ENCODE assay signal across 17 cellular contexts in the genomic region with DNA sequence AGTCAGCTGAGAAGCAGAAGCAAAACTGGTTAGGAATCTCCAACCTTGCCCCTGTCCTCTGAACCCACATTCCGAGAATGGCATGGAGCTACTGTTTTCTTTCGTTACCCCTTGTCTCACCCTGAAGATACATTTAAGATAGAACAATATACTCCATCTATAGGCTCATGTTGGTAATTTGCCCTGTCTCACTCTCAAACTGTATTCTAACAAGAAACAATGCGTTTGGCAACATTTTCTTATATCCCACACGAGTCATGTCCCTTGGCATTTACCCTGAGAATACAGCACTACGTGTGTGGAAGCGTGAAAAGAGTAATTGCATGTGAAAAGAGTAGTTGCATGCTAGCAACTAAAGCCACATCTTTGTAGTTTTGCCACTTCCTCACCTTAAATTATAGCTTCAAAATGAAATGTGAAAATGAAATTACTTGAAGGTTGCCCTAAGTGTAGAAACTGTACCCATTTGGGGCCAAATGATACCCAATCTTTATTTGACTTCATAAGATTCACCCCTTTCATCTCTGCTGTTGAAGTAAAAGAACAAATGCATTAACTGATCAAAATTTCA. TPM values are rescaled to one million over a fixed set of nuclear protein-coding genes. Genes with fewer than 3 reads are reported as not detected.
A peak's percentile ranks its signal among the peaks of the same experiment; 100 is the strongest.
DNase-seq lines count a peak whose midpoint lies in the region; ATAC-seq, FAIRE-seq and TF ChIP-seq lines count a peak whose summit lies in the region.
"Had no signal": no experiment of that assay in that cellular context is flagged by ENCODE, and none has a peak within 500 bp of the region (broad histone marks: within the 10 kb centered on the region; RNA-seq: fewer than 3 reads in every experiment).

No MANE protein-coding gene starts in this region.

- no peaks in the 10 kb centered on the region for H3K27me3 Mint-ChIP-seq in activated naive CD4-positive, alpha-beta T cell treated with anti-CD3 and anti-CD28 coated beads for 36 hours (ENCODE audit: low read depth)
- no peaks in the 10 kb centered on the region for H3K27me3 Mint-ChIP-seq in activated naive CD8-positive, alpha-beta T cell treated with anti-CD3 and anti-CD28 coated beads for 36 hours
- H3K27me3 Mint-ChIP-seq in stimulated activated naive CD8-positive, alpha-beta T cell treated with anti-CD3 and anti-CD28 coated beads, Interleukin-15, Interleukin-2, amounts not matched to agents 100 ng/mL and 50 ng/mL, for 24 hours = no peaks in the 10 kb centered on the region

- no peaks in the 10 kb centered on the region for H3K9me2 ChIP-seq in Loucy (replicated peaks; ENCODE audit: low read depth, low read length)

- no peak overlapping the region for H2AFZ ChIP-seq in Loucy (ENCODE audit: low read length)
- H2AFZ ChIP-seq: parathyroid adenoma had no signal

- H3K9me3 ChIP-seq in Loucy (ENCODE audit: insufficient read depth, low read depth, low read length) (no peaks in the 10 kb centered on the region), upper lobe of left lung (no peaks in the 10 kb centered on the region)

- no peak overlapping the region for H3K4me2 ChIP-seq in Loucy (ENCODE audit: low read depth, low read length, poor library complexity, severe bottlenecking)
- H3K4me2 ChIP-seq: smooth muscle cell had no signal

- H3K36me3 ChIP-seq in Loucy (ENCODE audit: insufficient read depth, low read length) (no peaks in the 10 kb centered on the region), upper lobe of left lung (no peaks in the 10 kb centered on the region)

- H3K27ac ChIP-seq in upper lobe of left lung = no peak overlapping the region
- H3K27ac ChIP-seq: parathyroid adenoma had no signal

- H3F3A ChIP-seq in Loucy (ENCODE audit: low read depth) = no peaks in the 10 kb centered on the region

- no peaks in the 10 kb centered on the region for H3K9me3 Mint-ChIP-seq in activated naive CD4-positive, alpha-beta T cell treated with anti-CD3 and anti-CD28 coated beads for 36 hours
- no peaks in the 10 kb centered on the region for H3K9me3 Mint-ChIP-seq in activated naive CD8-positive, alpha-beta T cell treated with anti-CD3 and anti-CD28 coated beads for 36 hours
- no peaks in the 10 kb centered on the region for H3K9me3 Mint-ChIP-seq in stimulated activated naive CD8-positive, alpha-beta T cell treated with anti-CD3 and anti-CD28 coated beads, Interleukin-15, Interleukin-2, amounts not matched to agents 100 ng/mL and 50 ng/mL, for 24 hours

- DNase-seq in activated naive CD4-positive, alpha-beta T cell treated with anti-CD3 and anti-CD28 coated beads for 36 hours = peak; percentile 51
- DNase-seq in activated naive CD4-positive, alpha-beta T cell treated with anti-CD3 and anti-CD28 coated beads, Interleukin-2, amount 50 U/mL, for 16 hours = no peak
- DNase-seq in activated naive CD8-positive, alpha-beta T cell treated with anti-CD3 and anti-CD28 coated beads for 36 hours = no peak
- DNase-seq in upper lobe of left lung = no peak
- DNase-seq in RCC 7860 (ENCODE audit: low spot score) = no peak
- DNase-seq: anterior cingulate cortex, head of caudate nucleus, NCI-H2081, NCI-H774, substantia nigra had no signal

- H3K4me3 ChIP-seq in Loucy (ENCODE audit: low read length, poor library complexity, severe bottlenecking) (no peak overlapping the region), upper lobe of left lung (no peak overlapping the region)
- H3K4me3 ChIP-seq: smooth muscle cell had no signal

- intact Hi-C loops in activated naive CD4-positive, alpha-beta T cell treated with anti-CD3 and anti-CD28 coated beads for 36 hours (cut with micrococcal nuclease) = loop anchor here (1.0 kb wide), 4 partner anchors 16 to 61 kb away; no protein-coding TSS in a partner anchor

- ATAC-seq in upper lobe of left lung (ENCODE audit: low FRiP score in 2 of 2) (no peak), HG03159 (IDR thresholded peaks at IDR 0.05; ENCODE audit: unreplicated experiment) (no peak)

- no peaks in the 10 kb centered on the region for H3K4me1 ChIP-seq in Loucy (ENCODE audit: insufficient read depth, low read length, poor library complexity, severe bottlenecking)
- peaks cover 0 to 5% (median 2%) of the 10 kb centered on the region in 4 donors for H3K4me1 ChIP-seq in upper lobe of left lung
- H3K4me1 ChIP-seq: parathyroid adenoma had no signal

- CTCF ChIA-PET in activated naive CD4-positive, alpha-beta T cell treated with anti-CD3 and anti-CD28 coated beads for 36 hours (lab: Charles Lee) = interaction anchor here (0.7 to 3.6 kb wide), 14 partner anchors 11 to 122 kb away, joined by 3 to 24 read pairs (median 3); no protein-coding TSS in a partner anchor

- TF ChIP-seq CTCF in Loucy (conservative IDR thresholded peaks at IDR 0.05; ENCODE audit: low read length) (peak; percentile 17; the same call in 1 of the 2 replicates), upper lobe of left lung (IDR thresholded peaks at IDR 0.05) (no peak)

- H3K36me3 Mint-ChIP-seq in activated naive CD4-positive, alpha-beta T cell treated with anti-CD3 and anti-CD28 coated beads for 36 hours (ENCODE audit: low read depth) = peaks cover 65% of the 10 kb centered on the region
- peaks cover 88% of the 10 kb centered on the region for H3K36me3 Mint-ChIP-seq in activated naive CD8-positive, alpha-beta T cell treated with anti-CD3 and anti-CD28 coated beads for 36 hours
- H3K36me3 Mint-ChIP-seq in stimulated activated naive CD8-positive, alpha-beta T cell treated with anti-CD3 and anti-CD28 coated beads, Interleukin-15, Interleukin-2, amounts not matched to agents 100 ng/mL and 50 ng/mL, for 24 hours (ENCODE audit: low read depth) = peaks cover 92% of the 10 kb centered on the region

- H3K9ac ChIP-seq in Loucy (ENCODE audit: low read depth, low read length, poor library complexity, severe bottlenecking) = no peak overlapping the region
- H3K9ac ChIP-seq: parathyroid adenoma had no signal

- H3K79me2 ChIP-seq in Loucy (ENCODE audit: insufficient read depth, low read length) = no peaks in the 10 kb centered on the region
- H3K79me2 ChIP-seq: parathyroid adenoma had no signal

- no peaks in the 10 kb centered on the region for H4K20me1 ChIP-seq in Loucy (ENCODE audit: insufficient read depth, low read length, poor library complexity, severe bottlenecking)

- no peak for TF ChIP-seq EP300 in upper lobe of left lung (IDR thresholded peaks at IDR 0.05)

- TF ChIP-seq POLR2A in upper lobe of left lung (IDR thresholded peaks at IDR 0.05) = no peak

- peak overlapping the region; percentile 94 for H3K27ac Mint-ChIP-seq in activated naive CD4-positive, alpha-beta T cell treated with anti-CD3 and anti-CD28 coated beads for 36 hours
- H3K27ac Mint-ChIP-seq in activated naive CD8-positive, alpha-beta T cell treated with anti-CD3 and anti-CD28 coated beads for 36 hours = peak overlapping the region; percentile 94
- peak overlapping the region; percentile 92 for H3K27ac Mint-ChIP-seq in stimulated activated naive CD8-positive, alpha-beta T cell treated with anti-CD3 and anti-CD28 coated beads, Interleukin-15, Interleukin-2, amounts not matched to agents 100 ng/mL and 50 ng/mL, for 24 hours

- H3K4me1 Mint-ChIP-seq in activated naive CD4-positive, alpha-beta T cell treated with anti-CD3 and anti-CD28 coated beads for 36 hours (ENCODE audit: low read depth) = peaks cover 94% of the 10 kb centered on the region
- peaks cover 89% of the 10 kb centered on the region for H3K4me1 Mint-ChIP-seq in activated naive CD8-positive, alpha-beta T cell treated with anti-CD3 and anti-CD28 coated beads for 36 hours
- peaks cover 93% of the 10 kb centered on the region for H3K4me1 Mint-ChIP-seq in stimulated activated naive CD8-positive, alpha-beta T cell treated with anti-CD3 and anti-CD28 coated beads, Interleukin-15, Interleukin-2, amounts not matched to agents 100 ng/mL and 50 ng/mL, for 24 hours (ENCODE audit: low read depth)

- WGBS in upper lobe of left lung, 2 donors = 71 to 72% methylated on average over 6 of the region's 6 CpGs

- no peak for FAIRE-seq in RCC 7860 (lab: Jason Lieb, UNC)
- FAIRE-seq: colon had no signal

- no peaks in the 10 kb centered on the region for H3K27me3 ChIP-seq in Loucy (ENCODE audit: insufficient read depth, low read length, poor library complexity, severe bottlenecking)
- H3K27me3 ChIP-seq in upper lobe of left lung = no peaks in the 10 kb centered on the region

- peak overlapping the region; percentile 79 for H3K4me3 Mint-ChIP-seq in activated naive CD4-positive, alpha-beta T cell treated with anti-CD3 and anti-CD28 coated beads for 36 hours
- H3K4me3 Mint-ChIP-seq in activated naive CD8-positive, alpha-beta T cell treated with anti-CD3 and anti-CD28 coated beads for 36 hours = peak overlapping the region; percentile 89
- peak overlapping the region; percentile 89 for H3K4me3 Mint-ChIP-seq in stimulated activated naive CD8-positive, alpha-beta T cell treated with anti-CD3 and anti-CD28 coated beads, Interleukin-15, Interleukin-2, amounts not matched to agents 100 ng/mL and 50 ng/mL, for 24 hours

RNA-seq across cellular contexts. Expression of a gene that starts 5.3 kb away (rescaled TPM):
- 10 to 100 TPM; 79.9 to 82.2 TPM for total RNA-seq in activated naive CD4-positive, alpha-beta T cell treated with anti-CD3 and anti-CD28 coated beads for 36 hours
- total RNA-seq in activated naive CD8-positive, alpha-beta T cell treated with anti-CD3 and anti-CD28 coated beads for 36 hours = 100 to 1,000 TPM; 152 to 162 TPM
- total RNA-seq in upper lobe of left lung = 10 to 100 TPM in 2 of 6 donors, 1 to 10 TPM in 3, under 1 TPM in 1; 0.67 to 17.2 (median 3.5) TPM
- total RNA-seq: smooth muscle cell had no signal

RNA-seq across cellular contexts. Expression of a gene that starts 32.8 kb away (rescaled TPM):
- 100 to 1,000 TPM; 338 to 340 TPM for total RNA-seq in activated naive CD4-positive, alpha-beta T cell treated with anti-CD3 and anti-CD28 coated beads for 36 hours
- total RNA-seq in activated naive CD8-positive, alpha-beta T cell treated with anti-CD3 and anti-CD28 coated beads for 36 hours = 100 to 1,000 TPM; 376 to 385 TPM
- 10 to 100 TPM in 5 of 6 donors, 1 to 10 TPM in 1; 9.4 to 32.1 (median 16.3) TPM for total RNA-seq in upper lobe of left lung
- total RNA-seq: kidney epithelial cell, smooth muscle cell had no signal

RNA-seq across cellular contexts. Expression of a gene that starts 51.6 kb away (rescaled TPM):
- total RNA-seq in activated naive CD4-positive, alpha-beta T cell treated with anti-CD3 and anti-CD28 coated beads for 36 hours = 10 to 100 TPM; 19.5 to 19.6 TPM
- 10 to 100 TPM; 28.3 to 29.0 TPM for total RNA-seq in activated naive CD8-positive, alpha-beta T cell treated with anti-CD3 and anti-CD28 coated beads for 36 hours
- 1 to 10 TPM in 5 of 6 donors, under 1 TPM in 1; 0.78 to 6.7 (median 2.3) TPM for total RNA-seq in upper lobe of left lung
- total RNA-seq: kidney epithelial cell, smooth muscle cell had no signal

Comparison
In these comparisons a context has a peak if more than half of its experiments do, and no peak if none do; other contexts are left out.
1. RNA of a gene that starts 5.3 kb away (total RNA-seq): 152 to 162 TPM in activated naive CD8-positive, alpha-beta T cell treated with anti-CD3 and anti-CD28 coated beads for 36 hours and 79.9 to 82.2 TPM in activated naive CD4-positive, alpha-beta T cell treated with anti-CD3 and anti-CD28 coated beads for 36 hours; 0.67 to 17.2 TPM in upper lobe of left lung; every median in the first group is over 4 times any median in the second.
2. RNA of a gene that starts 32.8 kb away (total RNA-seq): 376 to 385 TPM in activated naive CD8-positive, alpha-beta T cell treated with anti-CD3 and anti-CD28 coated beads for 36 hours and 338 to 340 TPM in activated naive CD4-positive, alpha-beta T cell treated with anti-CD3 and anti-CD28 coated beads for 36 hours; 9.4 to 32.1 TPM in upper lobe of left lung; every median in the first group is over 10 times any median in the second.
3. Peak in every context shown above with its lines, with median percentiles within 50 percentile points of each other: H3K27ac Mint-ChIP-seq and H3K4me3 Mint-ChIP-seq.